ENCODE assay signal across 9 cellular contexts in genomic region chr2:218962859-218963492, GRCh38. TPM values are rescaled to one million over a fixed set of nuclear protein-coding genes. Genes with fewer than 3 reads are reported as not detected.
A peak's percentile ranks its signal among the peaks of the same experiment; 100 is the strongest.
DNase-seq lines count a peak whose midpoint lies in the region; ATAC-seq, FAIRE-seq and TF ChIP-seq lines count a peak whose summit lies in the region.
"Had no signal": no experiment of that assay in that cellular context is flagged by ENCODE, and none has a peak within 500 bp of the region (broad histone marks: within the 10 kb centered on the region; RNA-seq: fewer than 3 reads in every experiment).

No MANE protein-coding gene starts in this region.

- H3K4me1 Mint-ChIP-seq in naive thymus-derived CD4-positive, alpha-beta T cell, result peaks cover 6 to 26% (median 13%) of the 10 kb centered on the region in 7 donors
- peaks cover 17% of the 10 kb centered on the region for H3K4me1 Mint-ChIP-seq in osteocyte (ENCODE audit: unreplicated experiment)

- WGBS in GM23248 (ENCODE audit: low coverage in 1 of 2, low lambda C conversion rate in 2 of 2, missing lambda C conversion rate in 2 of 2), 2 experiments, result 3 to 5% methylated on average over 42 of the region's 42 CpGs

- H3F3A ChIP-seq in GM23248 (ENCODE audit: insufficient read depth), result no peaks in the 10 kb centered on the region; the same call in 1 of the 2 replicates

- peak; percentile 91 for FAIRE-seq in urothelium cell line (lab: Jason Lieb, UNC)

- POLR2A ChIA-PET in naive thymus-derived CD4-positive, alpha-beta T cell (lab: Charles Lee), result no interaction called here

- H2AFZ ChIP-seq in GM23248 (no peak overlapping the region), fibroblast of lung (ENCODE audit: low read length) (no peak overlapping the region)

- H3K27ac ChIP-seq in GM23248, result no peak overlapping the region
- peak overlapping the region; percentile 67 for H3K27ac ChIP-seq in fibroblast of lung (ENCODE audit: insufficient read depth, low read length)
- no peak overlapping the region for H3K27ac ChIP-seq in naive thymus-derived CD4-positive, alpha-beta T cell (ENCODE audit: low read depth, low read length)

- in situ Hi-C loops in GM23248 (cut with MboI), result no loop called here

- intact Hi-C loops in naive thymus-derived CD4-positive, alpha-beta T cell (cut with micrococcal nuclease), result loop anchor here (2.0 to 5.0 kb wide), 3 partner anchors 18 to 344 kb away; partner anchors contain the start of gene PTPRN (in 1 of the 2)

- H3K4me1 ChIP-seq in GM23248 (ENCODE audit: insufficient read depth) (no peaks in the 10 kb centered on the region), fibroblast of lung (ENCODE audit: control insufficient read depth, extremely low read depth, insufficient read depth, low read length) (peaks cover 12% of the 10 kb centered on the region)
- peaks cover 3 to 8% of the 10 kb centered on the region in 2 donors for H3K4me1 ChIP-seq in naive thymus-derived CD4-positive, alpha-beta T cell (ENCODE audit: control insufficient read depth in 2 of 2, insufficient read depth in 2 of 2, low read length in 2 of 2)

- H3K4me3 Mint-ChIP-seq in naive thymus-derived CD4-positive, alpha-beta T cell, result peak overlapping the region in 1 of 10 donors; percentile 6
- no peak overlapping the region for H3K4me3 Mint-ChIP-seq in osteocyte (ENCODE audit: unreplicated experiment)

- no peaks in the 10 kb centered on the region for H3K9me2 ChIP-seq in GM23248 (ENCODE audit: insufficient read depth)

- peaks cover 39% of the 10 kb centered on the region for H3K27me3 ChIP-seq in GM23248 (replicated peaks; ENCODE audit: insufficient read depth)
- peaks cover 33% of the 10 kb centered on the region for H3K27me3 ChIP-seq in fibroblast of lung (ENCODE audit: control insufficient read depth, insufficient read depth, low read length)
- peaks cover 17 to 37% of the 10 kb centered on the region in 2 donors for H3K27me3 ChIP-seq in naive thymus-derived CD4-positive, alpha-beta T cell (ENCODE audit: control insufficient read depth in 2 of 2, insufficient read depth in 2 of 2, low read length in 2 of 2)

- no peak for TF ChIP-seq CTCF in fibroblast of lung (conservative IDR thresholded peaks at IDR 0.05 in 1 of 2, IDR thresholded peaks at IDR 0.05 in 1 of 2; ENCODE audit: low read depth in 1 of 2, low read length in 2 of 2)
- no peak for TF ChIP-seq CTCF in osteocyte (IDR thresholded peaks at IDR 0.05)

- H3K4me2 ChIP-seq in GM23248 (ENCODE audit: unreplicated experiment), result no peak overlapping the region
- peak overlapping the region; percentile 78 for H3K4me2 ChIP-seq in fibroblast of lung (ENCODE audit: extremely low read depth, insufficient read depth, low read length)

- H3K36me3 Mint-ChIP-seq in naive thymus-derived CD4-positive, alpha-beta T cell, result peaks cover 0 to 10% (median 0%) of the 10 kb centered on the region in 5 donors
- H3K36me3 Mint-ChIP-seq in osteocyte (ENCODE audit: unreplicated experiment), result no peaks in the 10 kb centered on the region

- DNase-seq in GM23248, result peak; percentile 58
- peak; percentile 97 for DNase-seq in NCI-H2196 treated with DMSO at 0.1 percent for 48 hours (lab: John Stamatoyannopoulos, UW; ENCODE audit: unreplicated experiment)
- peak; percentile 83 for DNase-seq in activated CD8-positive, alpha-beta memory T cell treated with anti-CD3 and anti-CD28 coated beads for 24 hours
- peak; percentile 70 to 80 for DNase-seq in fibroblast of lung (ENCODE audit: low read depth in 2 of 2)
- DNase-seq in naive thymus-derived CD4-positive, alpha-beta T cell, result peak in 7 of 9 donors; percentile 46 to 71 (median 57)
- DNase-seq in urothelium cell line (ENCODE audit: low spot score), result peak; percentile 96
- no peak for DNase-seq in osteocyte (ENCODE audit: extremely low spot score, unreplicated experiment)
- no peak for DNase-seq in NK-92 treated with Interleukin-12 subunit alpha and Interleukin-12 subunit beta, amount 100 ng/mL, for 24 hours (lab: John Stamatoyannopoulos, UW)

- H3K9me3 Mint-ChIP-seq in naive thymus-derived CD4-positive, alpha-beta T cell, result peaks cover 0 to 11% (median 5%) of the 10 kb centered on the region in 11 donors
- no peaks in the 10 kb centered on the region for H3K9me3 Mint-ChIP-seq in osteocyte (ENCODE audit: unreplicated experiment)

- H3K9me3 ChIP-seq in GM23248 (ENCODE audit: low read depth) (no peaks in the 10 kb centered on the region), fibroblast of lung (ENCODE audit: control insufficient read depth, insufficient read depth, low read depth, low read length) (no peaks in the 10 kb centered on the region)
- no peaks in the 10 kb centered on the region for H3K9me3 ChIP-seq in naive thymus-derived CD4-positive, alpha-beta T cell (ENCODE audit: control insufficient read depth in 2 of 3, low read length in 3 of 3)

- ATAC-seq in naive thymus-derived CD4-positive, alpha-beta T cell, result no peak

- H3K79me2 ChIP-seq in GM23248 (ENCODE audit: insufficient read depth), result no peaks in the 10 kb centered on the region
- H3K79me2 ChIP-seq in fibroblast of lung (ENCODE audit: control insufficient read depth, insufficient read depth, low read length), result no peaks in the 10 kb centered on the region

- CTCF ChIA-PET in naive thymus-derived CD4-positive, alpha-beta T cell (lab: Charles Lee), result interaction anchor here (0.7 kb wide), 1 partner anchor 87 kb away, joined by 3 read pairs; no protein-coding TSS in a partner anchor

- H3K27ac Mint-ChIP-seq in naive thymus-derived CD4-positive, alpha-beta T cell, result no peak overlapping the region
- H3K27ac Mint-ChIP-seq in osteocyte (ENCODE audit: unreplicated experiment), result no peak overlapping the region

- H3K36me3 ChIP-seq in GM23248 (ENCODE audit: low read depth), result no peaks in the 10 kb centered on the region
- no peaks in the 10 kb centered on the region for H3K36me3 ChIP-seq in fibroblast of lung (ENCODE audit: control insufficient read depth, insufficient read depth, low read length)
- no peaks in the 10 kb centered on the region for H3K36me3 ChIP-seq in naive thymus-derived CD4-positive, alpha-beta T cell (ENCODE audit: control insufficient read depth in 2 of 3, insufficient read depth in 3 of 3, low read length in 3 of 3)

- peaks cover 65 to 74% (median 69%) of the 10 kb centered on the region in 5 donors for H3K27me3 Mint-ChIP-seq in naive thymus-derived CD4-positive, alpha-beta T cell
- peaks cover 71% of the 10 kb centered on the region for H3K27me3 Mint-ChIP-seq in osteocyte (ENCODE audit: unreplicated experiment)

- H3K4me3 ChIP-seq in GM23248 (no peak overlapping the region), fibroblast of lung (replicated peaks in 1 of 4; ENCODE audit: control extremely low read depth in 1 of 4, insufficient read depth in 1 of 4, low read depth in 3 of 4, low read length in 4 of 4) (peak overlapping the region in 2 of 4 experiments; percentile 25 to 48)
- no peak overlapping the region for H3K4me3 ChIP-seq in naive thymus-derived CD4-positive, alpha-beta T cell (ENCODE audit: low read length)

- H4K20me1 ChIP-seq in GM23248 (ENCODE audit: insufficient read depth) (no peaks in the 10 kb centered on the region), fibroblast of lung (ENCODE audit: control insufficient read depth, extremely low read depth, insufficient read depth, low read length) (no peaks in the 10 kb centered on the region)

- H3K9ac ChIP-seq in GM23248, result no peak overlapping the region
- no peak overlapping the region for H3K9ac ChIP-seq in fibroblast of lung (ENCODE audit: insufficient read depth, low read length)

RNA-seq across cellular contexts. Expression of gene CDK5R2, which starts 3.5 kb away (rescaled TPM):
- total RNA-seq in GM23248 (2014; rRNA removed; shearing (Covaris generic)), result not detected in 2 replicates
- polyA plus RNA-seq in GM23248 (2016; fragmentation: Nextera tagmentation; extraction: Ambion mirVana), result not detected in 2 replicates
- total RNA-seq in fibroblast of lung, result under 0.01 and 0.17 TPM in 2 replicates
- polyA plus RNA-seq in fibroblast of lung, result 0.02 and 0.05 TPM in 2 replicates
- polyA plus RNA-seq in fibroblast of lung (2012), result 0.12 TPM in 1 of 2 replicates, not detected in the other
- polyA minus RNA-seq in fibroblast of lung (ENCODE audit: low replicate concordance), result 0.33 and 0.63 TPM in 2 replicates
- total RNA-seq in naive thymus-derived CD4-positive, alpha-beta T cell, result not detected
- not detected for polyA plus RNA-seq in naive thymus-derived CD4-positive, alpha-beta T cell
- not detected in 2 replicates for total RNA-seq in osteocyte
- total RNA-seq: subcutaneous adipose tissue had no signal

RNA-seq across cellular contexts. Expression of gene FEV, which starts 22.0 kb away (rescaled TPM):
- total RNA-seq in GM23248 (2014; rRNA removed; shearing (Covaris generic)), result not detected in 2 replicates
- not detected in 2 replicates for polyA plus RNA-seq in GM23248 (2016; fragmentation: Nextera tagmentation; extraction: Ambion mirVana)
- total RNA-seq in fibroblast of lung, result not detected in 2 replicates
- polyA plus RNA-seq in fibroblast of lung, result not detected in 2 replicates
- polyA plus RNA-seq in fibroblast of lung (2012), result not detected in 2 replicates
- polyA minus RNA-seq in fibroblast of lung (ENCODE audit: low replicate concordance), result not detected in 2 replicates
- not detected for total RNA-seq in naive thymus-derived CD4-positive, alpha-beta T cell
- not detected for polyA plus RNA-seq in naive thymus-derived CD4-positive, alpha-beta T cell
- not detected in 2 replicates for total RNA-seq in osteocyte
- total RNA-seq: subcutaneous adipose tissue had no signal

RNA-seq across cellular contexts. Expression of gene CRYBA2, which starts 30.2 kb away (rescaled TPM):
- total RNA-seq in GM23248 (2014; rRNA removed; shearing (Covaris generic)), result not detected in 2 replicates
- polyA plus RNA-seq in GM23248 (2016; fragmentation: Nextera tagmentation; extraction: Ambion mirVana) (not detected in 2 replicates), fibroblast of lung (not detected in 2 replicates)
- total RNA-seq in fibroblast of lung (not detected in 2 replicates), osteocyte (not detected in 2 replicates)
- not detected in 2 replicates for polyA plus RNA-seq in fibroblast of lung (2012)
- polyA minus RNA-seq in fibroblast of lung (ENCODE audit: low replicate concordance), result not detected in 2 replicates
- total RNA-seq in naive thymus-derived CD4-positive, alpha-beta T cell, result not detected
- not detected for polyA plus RNA-seq in naive thymus-derived CD4-positive, alpha-beta T cell
- total RNA-seq: subcutaneous adipose tissue had no signal

Comparison
In these comparisons a context has a peak if more than half of its experiments do, and no peak if none do; other contexts are left out.
1. DNase-seq: peak in GM23248 (single experiment), NCI-H2196 treated with DMSO at 0.1 percent for 48 hours (single experiment), activated CD8-positive, alpha-beta memory T cell treated with anti-CD3 and anti-CD28 coated beads for 24 hours (single experiment), fibroblast of lung (2 of 2), naive thymus-derived CD4-positive, alpha-beta T cell (7 of 9) and urothelium cell line (single experiment); none in osteocyte (single experiment) and NK-92 treated with Interleukin-12 subunit alpha and Interleukin-12 subunit beta, amount 100 ng/mL, for 24 hours (single experiment).